In genomic region chr5:42250-42649, GRCh38 we compare ENCODE assay signal across 14 cellular contexts. TPM values are rescaled to one million over a fixed set of nuclear protein-coding genes. Genes with fewer than 3 reads are reported as not detected.
DNase-seq lines count a peak whose midpoint lies in the region; ATAC-seq, FAIRE-seq and TF ChIP-seq lines count a peak whose summit lies in the region.
"Had no signal": no experiment of that assay in that cellular context is flagged by ENCODE, and none has a peak within 500 bp of the region (broad histone marks: within the 10 kb centered on the region; RNA-seq: fewer than 3 reads in every experiment).

No MANE protein-coding gene starts in this region.

- no peaks in the 10 kb centered on the region for H3K4me1 ChIP-seq in A549
- no peaks in the 10 kb centered on the region for H3K4me1 ChIP-seq in CD4-positive, alpha-beta memory T cell (ENCODE audit: insufficient read depth, low read length)
- H3K4me1 ChIP-seq: SJSA1, upper lobe of left lung had no signal

- no peak overlapping the region for H3K27ac Mint-ChIP-seq in CD4-positive, alpha-beta memory T cell

- no peaks in the 10 kb centered on the region for H3K9me3 Mint-ChIP-seq in CD4-positive, alpha-beta memory T cell

- H3K27ac ChIP-seq in A549: no peak overlapping the region
- no peak overlapping the region for H3K27ac ChIP-seq in CD4-positive, alpha-beta memory T cell (ENCODE audit: low read depth, low read length)
- H3K27ac ChIP-seq: SJSA1, upper lobe of left lung had no signal

- intact Hi-C loops in CD4-positive, alpha-beta memory T cell (cut with micrococcal nuclease): no loop called here

- H3K4me3 Mint-ChIP-seq in CD4-positive, alpha-beta memory T cell: no peak overlapping the region

- no peak for FAIRE-seq in A549 (lab: Jason Lieb, UNC)

- no peaks in the 10 kb centered on the region for H3K27me3 ChIP-seq in CD4-positive, alpha-beta memory T cell (ENCODE audit: insufficient read depth, low read length)
- H3K27me3 ChIP-seq: upper lobe of left lung had no signal

- H3K36me3 ChIP-seq in CD4-positive, alpha-beta memory T cell (ENCODE audit: insufficient read depth, low read length): no peaks in the 10 kb centered on the region
- H3K36me3 ChIP-seq: MG63, SJSA1, upper lobe of left lung had no signal

- TF ChIP-seq POLR2A in A549 (IDR thresholded peaks at IDR 0.05; ENCODE audit: low read length): no peak

- CTCF ChIA-PET in A549 (lab: Yijun Ruan, JAX) (no interaction called here), HEK293T (lab: Yijun Ruan, JAX) (no interaction called here)
- CTCF ChIA-PET in CD4-positive, alpha-beta memory T cell (lab: Charles Lee; ENCODE audit: partially characterized antibody): no interaction called here

- no peak for TF ChIP-seq EP300 in A549 (IDR thresholded peaks at IDR 0.05)

- ATAC-seq in A549: peak; percentile 87 to 95

- no peaks in the 10 kb centered on the region for H3K36me3 Mint-ChIP-seq in CD4-positive, alpha-beta memory T cell

- peak; percentile 52 to 73; a peak in 4 of 5 replicates for TF ChIP-seq RAD21 in A549 (conservative IDR thresholded peaks at IDR 0.05 in 1 of 2, IDR thresholded peaks at IDR 0.05 in 1 of 2)

- in situ Hi-C loops in astrocyte of the cerebellum (cut with HindIII; ENCODE audit: low sequenced_read_pairs): no loop called here

- POLR2A ChIA-PET in A549 (lab: Yijun Ruan, JAX): no interaction called here
- POLR2A ChIA-PET in HEK293T (lab: Yijun Ruan, JAX): no interaction called here
- POLR2A ChIA-PET in CD4-positive, alpha-beta memory T cell (lab: Charles Lee; ENCODE audit: partially characterized antibody): no interaction called here

- peaks cover 33 to 35% of the 10 kb centered on the region in 2 donors for H3K27me3 Mint-ChIP-seq in CD4-positive, alpha-beta memory T cell

- WGBS in A549 (ENCODE audit: missing lambda C conversion rate): 14% methylated on average over 6 of the region's 6 CpGs

- H3K4me3 ChIP-seq in A549 (no peak overlapping the region), astrocyte of the cerebellum (ENCODE audit: low read depth, low read length) (no peak overlapping the region)
- H3K4me3 ChIP-seq in CD4-positive, alpha-beta memory T cell (ENCODE audit: low read length in 2 of 2): no peak overlapping the region
- H3K4me3 ChIP-seq: MG63, SJSA1, upper lobe of left lung had no signal

- H3K4me2 ChIP-seq in A549: no peak overlapping the region

- TF ChIP-seq CTCF in A549 (IDR thresholded peaks at IDR 0.05) (peak; percentile 46), astrocyte of the cerebellum (IDR thresholded peaks at IDR 0.05; ENCODE audit: low read depth, low read length, missing control alignments) (peak; percentile 73)

- H3K4me1 Mint-ChIP-seq in CD4-positive, alpha-beta memory T cell: no peaks in the 10 kb centered on the region

- peak in 1 of 2 experiments; percentile 41 for DNase-seq in A549 (ENCODE audit: low read depth in 1 of 2, low spot score in 1 of 2)
- DNase-seq in HEK293T (ENCODE audit: extremely low spot score): peak; percentile 27
- no peak for DNase-seq in astrocyte of the cerebellum (ENCODE audit: low read depth)
- peak; percentile 6 for DNase-seq in iris pigment epithelial cell (ENCODE audit: low read depth)
- no peak for DNase-seq in NCI-H82 (lab: John Stamatoyannopoulos, UW)
- no peak for DNase-seq in CD4-positive, alpha-beta memory T cell
- no peak for DNase-seq in DMS79 (lab: John Stamatoyannopoulos, UW)
- no peak for DNase-seq in activated CD8-positive, alpha-beta memory T cell treated with anti-CD3 and anti-CD28 coated beads, Interleukin-2, amount 50 U/mL, for 4 hours
- DNase-seq: C1 segment of cervical spinal cord; MG63; midbrain; stimulated activated CD4-positive, alpha-beta T cell treated with anti-CD3 and anti-CD28 coated beads, Interleukin-4, amount 100 ng/mL, for 4 hours; upper lobe of left lung had no signal

- H3K9me3 ChIP-seq in A549: no peaks in the 10 kb centered on the region
- no peaks in the 10 kb centered on the region for H3K9me3 ChIP-seq in CD4-positive, alpha-beta memory T cell (ENCODE audit: control insufficient read depth in 1 of 2, low read length in 2 of 2)
- H3K9me3 ChIP-seq: MG63, SJSA1, upper lobe of left lung had no signal

TF ChIP-seq in A549, 52 proteins besides CTCF, POLR2A, EP300 and RAD21:
- TF ChIP-seq SMC3 (IDR thresholded peaks at IDR 0.05) (peak; percentile 31; the same call in 1 of the 3 replicates), FOSL2 (IDR thresholded peaks at IDR 0.05) (no peak), FOSL2 (CRISPR knock-in tag; IDR thresholded peaks at IDR 0.05) (no peak), HOXA7 (CRISPR knock-in tag; IDR thresholded peaks at IDR 0.05) (no peak), CHD4 (IDR thresholded peaks at IDR 0.05; ENCODE audit: borderline replicate concordance) (no peak), CHD2 (IDR thresholded peaks at IDR 0.05; ENCODE audit: low read length, partially characterized antibody) (no peak)

TF ChIP-seq in HEK293T, 16 proteins besides CTCF, POLR2A, EP300 and RAD21:
- TF ChIP-seq LEF1 (IDR thresholded peaks at IDR 0.05; ENCODE audit: borderline replicate concordance) (no peak), L3MBTL2 (conservative IDR thresholded peaks at IDR 0.05) (no peak), FOXK2 (IDR thresholded peaks at IDR 0.05) (no peak), FOXM1 (IDR thresholded peaks at IDR 0.05; ENCODE audit: borderline replicate concordance) (no peak), FOXA1 (IDR thresholded peaks at IDR 0.05) (no peak), SUZ12 (IDR thresholded peaks at IDR 0.05) (no peak), CTBP1 (IDR thresholded peaks at IDR 0.05; ENCODE audit: borderline replicate concordance) (no peak), ZNF384 (IDR thresholded peaks at IDR 0.05) (no peak), HDGF (IDR thresholded peaks at IDR 0.05; ENCODE audit: borderline replicate concordance) (no peak), NFRKB (IDR thresholded peaks at IDR 0.05) (no peak), ARNT (IDR thresholded peaks at IDR 0.05) (no peak), SP1 (IDR thresholded peaks at IDR 0.05) (no peak), PKNOX1 (IDR thresholded peaks at IDR 0.05) (no peak), BHLHE40 (IDR thresholded peaks at IDR 0.05; ENCODE audit: borderline replicate concordance) (no peak)

RNA-seq across cellular contexts. Expression of gene PLEKHG4B, which starts 49.7 kb away (rescaled TPM):
- polyA plus RNA-seq in A549 (2011; rRNA removed): 0.59 and 0.78 TPM in 2 replicates
- 0.42 and 0.71 TPM in 2 replicates for polyA plus RNA-seq in A549 (2012; cell fraction: cytosol; rRNA removed)
- 1.9 and 2.7 TPM in 2 replicates for polyA plus RNA-seq in A549 (2012; cell fraction: nucleus; rRNA removed)
- polyA plus RNA-seq in A549 (2017; fragmentation: RNase III; extraction: RNeasy Plus Mini Kit Qiagen cat#74134 plus additional on column Dnase treatment): 0.57 to 0.67 TPM (median 0.66 TPM) in 3 replicates
- polyA minus RNA-seq in A549 (2011; rRNA and poly(A)+ RNA removed): 0.12 and 0.73 TPM in 2 replicates
- total RNA-seq in CD4-positive, alpha-beta memory T cell: not detected
- polyA plus RNA-seq in CD4-positive, alpha-beta memory T cell: not detected

Comparison
In these comparisons a context has a peak if more than half of its experiments do, and no peak if none do; other contexts are left out.
1. DNase-seq: peak in HEK293T (single experiment) and iris pigment epithelial cell (single experiment); none in astrocyte of the cerebellum (single experiment), NCI-H82 (single experiment), CD4-positive, alpha-beta memory T cell (0 of 5), DMS79 (single experiment) and activated CD8-positive, alpha-beta memory T cell treated with anti-CD3 and anti-CD28 coated beads, Interleukin-2, amount 50 U/mL, for 4 hours (single experiment).